ENCODE assay signal across 14 cellular contexts in the genomic region with DNA sequence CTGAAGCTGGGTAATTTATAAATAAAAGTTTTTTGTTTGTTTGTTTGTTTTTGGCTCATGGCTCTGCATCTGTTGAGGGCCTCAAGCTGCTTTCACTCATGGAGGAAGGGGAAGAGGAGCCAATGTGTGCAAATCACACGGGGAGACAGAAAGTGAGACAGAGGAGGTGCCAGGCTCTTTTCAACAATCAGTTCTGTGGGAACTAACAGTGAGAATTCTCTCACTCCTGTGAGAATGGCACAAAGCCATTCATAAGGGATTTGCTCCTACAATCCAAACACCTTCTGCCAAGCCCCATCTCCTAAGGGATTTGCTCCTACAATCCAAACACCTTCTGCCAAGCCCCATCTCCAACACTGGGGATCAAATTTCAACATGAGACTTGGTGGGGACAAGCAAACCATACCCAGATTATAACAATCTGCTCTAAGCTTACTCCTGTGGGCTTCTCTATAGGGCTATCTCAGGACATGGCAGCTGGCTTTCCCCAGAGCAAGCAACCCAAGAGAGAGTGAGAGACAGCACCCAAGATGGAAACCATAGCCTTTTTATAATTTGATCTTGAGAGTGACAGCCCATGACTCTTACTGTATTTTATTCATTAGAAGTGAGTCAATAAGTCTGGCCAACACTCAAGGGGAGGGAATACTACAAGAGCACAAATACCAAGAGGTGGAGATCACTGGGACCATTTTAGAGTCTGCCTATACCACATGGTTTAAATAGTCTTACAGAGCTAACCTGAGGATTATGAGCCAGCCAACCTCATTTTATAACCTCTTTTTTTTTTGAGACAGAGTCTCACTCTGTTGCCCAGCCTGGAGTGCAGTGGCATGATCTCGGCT. TPM values are rescaled to one million over a fixed set of nuclear protein-coding genes. Genes with fewer than 3 reads are reported as not detected.
A peak's percentile ranks its signal among the peaks of the same experiment; 100 is the strongest.
DNase-seq lines count a peak whose midpoint lies in the region; ATAC-seq and TF ChIP-seq lines count a peak whose summit lies in the region.
"Had no signal": no experiment of that assay in that cellular context is flagged by ENCODE, and none has a peak within 500 bp of the region (broad histone marks: within the 10 kb centered on the region; RNA-seq: fewer than 3 reads in every experiment).

No MANE protein-coding gene starts in this region.

- WGBS in esophagus squamous epithelium, 2 donors, result 62 to 71% methylated on average over 2 of the region's 2 CpGs

- H3K27me3 ChIP-seq in left ventricle myocardium inferior (ENCODE audit: low read depth) (no peaks in the 10 kb centered on the region), esophagus squamous epithelium (no peaks in the 10 kb centered on the region)
- H3K27me3 ChIP-seq: right lobe of liver, SJCRH30 had no signal

- DNase-seq in left cardiac atrium (no peak), left ventricle myocardium inferior (no peak), NCI-H524 treated with DMSO at 0.1 percent for 48 hours (lab: John Stamatoyannopoulos, UW) (peak; percentile 85), fibroblast of gingiva (ENCODE audit: low read depth) (peak; percentile 16), stromal cell of bone marrow (ENCODE audit: low read depth) (peak; percentile 73), esophagus squamous epithelium (lab: John Stamatoyannopoulos, UW) (no peak)
- no peak for DNase-seq in naive thymus-derived CD8-positive, alpha-beta T cell
- DNase-seq: activated naive CD8-positive, alpha-beta T cell treated with anti-CD3 and anti-CD28 coated beads, Interleukin-2, amount 50 U/mL, for 24 hours; activated T-cell treated with anti-CD3 and anti-CD28 coated beads, Interleukin-2, amount 50 U/mL, for 48 hours; NCI-H2081; right lobe of liver; SJCRH30; stimulated activated CD4-positive, alpha-beta T cell treated with anti-CD3 and anti-CD28 coated beads, Interleukin-2, amount 100 ng/mL, for 24 hours had no signal

- H3K4me1 Mint-ChIP-seq in naive thymus-derived CD8-positive, alpha-beta T cell, result no peaks in the 10 kb centered on the region
- H3K4me1 Mint-ChIP-seq: activated naive CD8-positive, alpha-beta T cell treated with anti-CD3 and anti-CD28 coated beads, Interleukin-2, amount 50 U/mL, for 24 hours had no signal

- ATAC-seq in left cardiac atrium (peak; percentile 65 to 85), HG03469 (IDR thresholded peaks at IDR 0.05; ENCODE audit: unreplicated experiment) (no peak)
- ATAC-seq in naive thymus-derived CD8-positive, alpha-beta T cell, result no peak
- ATAC-seq: activated naive CD8-positive, alpha-beta T cell treated with anti-CD3 and anti-CD28 coated beads, Interleukin-2, amount 50 U/mL, for 24 hours; right lobe of liver had no signal

- peaks cover 0 to 3% (median 1%) of the 10 kb centered on the region in 3 donors for H3K36me3 Mint-ChIP-seq in naive thymus-derived CD8-positive, alpha-beta T cell

- peaks cover 0 to 19% (median 3%) of the 10 kb centered on the region in 9 donors for H3K9me3 Mint-ChIP-seq in naive thymus-derived CD8-positive, alpha-beta T cell

- no peak for TF ChIP-seq POLR2A in esophagus squamous epithelium (IDR thresholded peaks at IDR 0.05)

- peaks cover 0 to 9% (median 6%) of the 10 kb centered on the region in 5 donors for H3K27me3 Mint-ChIP-seq in naive thymus-derived CD8-positive, alpha-beta T cell
- H3K27me3 Mint-ChIP-seq: activated naive CD8-positive, alpha-beta T cell treated with anti-CD3 and anti-CD28 coated beads, Interleukin-2, amount 50 U/mL, for 24 hours had no signal

- H3K36me3 ChIP-seq in left ventricle myocardium inferior (no peaks in the 10 kb centered on the region), esophagus squamous epithelium (no peaks in the 10 kb centered on the region)
- H3K36me3 ChIP-seq: right lobe of liver, SJCRH30 had no signal

- H3K9me3 ChIP-seq in left ventricle myocardium inferior (replicated peaks) (peaks cover 7% of the 10 kb centered on the region), esophagus squamous epithelium (peaks cover 0 to 7% (median 4%) of the 10 kb centered on the region in 3 donors)
- H3K9me3 ChIP-seq: right lobe of liver, SJCRH30 had no signal

- no peak overlapping the region for H3K27ac Mint-ChIP-seq in naive thymus-derived CD8-positive, alpha-beta T cell
- H3K27ac Mint-ChIP-seq: activated naive CD8-positive, alpha-beta T cell treated with anti-CD3 and anti-CD28 coated beads, Interleukin-2, amount 50 U/mL, for 24 hours had no signal

- H3K4me3 ChIP-seq in left ventricle myocardium inferior (no peak overlapping the region), esophagus squamous epithelium (no peak overlapping the region)
- H3K4me3 ChIP-seq: right lobe of liver, SJCRH30 had no signal

- no peak overlapping the region for H3K27ac ChIP-seq in left ventricle myocardium inferior (replicated peaks)
- no peak overlapping the region for H3K27ac ChIP-seq in esophagus squamous epithelium
- H3K27ac ChIP-seq: right lobe of liver, SJCRH30 had no signal

- H3K4me1 ChIP-seq in left ventricle myocardium inferior (peaks cover 11% of the 10 kb centered on the region), esophagus squamous epithelium (peaks cover 0 to 10% (median 0%) of the 10 kb centered on the region in 3 donors)
- H3K4me1 ChIP-seq: right lobe of liver, SJCRH30 had no signal

- H3K4me3 Mint-ChIP-seq in naive thymus-derived CD8-positive, alpha-beta T cell, result no peak overlapping the region
- H3K4me3 Mint-ChIP-seq: activated naive CD8-positive, alpha-beta T cell treated with anti-CD3 and anti-CD28 coated beads, Interleukin-2, amount 50 U/mL, for 24 hours had no signal

- TF ChIP-seq CTCF in left ventricle myocardium inferior (IDR thresholded peaks at IDR 0.05; ENCODE audit: borderline replicate concordance), result no peak
- TF ChIP-seq CTCF in esophagus squamous epithelium (IDR thresholded peaks at IDR 0.05), result no peak

- POLR2A ChIA-PET in naive thymus-derived CD8-positive, alpha-beta T cell (lab: Charles Lee), result no interaction called here

- intact Hi-C loops in left cardiac atrium (cut with DNase I) (no loop called here), left ventricle myocardium inferior (cut with micrococcal nuclease) (no loop called here), esophagus squamous epithelium (cut with DNase I) (no loop called here)

RNA-seq across cellular contexts. Expression of gene LRRC1, which starts 22.8 kb away (rescaled TPM):
- total RNA-seq in left cardiac atrium (1 to 10 TPM; 3.8 to 4.9 TPM), left ventricle myocardium inferior (2.7 TPM), esophagus squamous epithelium (10 to 100 TPM; 23.2 to 38.5 (median 28.3) TPM)
- total RNA-seq in naive thymus-derived CD8-positive, alpha-beta T cell, result 1 to 10 TPM; 2.5 to 3.8 TPM
- 1 to 10 TPM in 2 of 3 donors, under 1 TPM in 1; 0.73 to 1.7 (median 1.5) TPM for polyA plus RNA-seq in naive thymus-derived CD8-positive, alpha-beta T cell

Comparison
In these comparisons a context has a peak if more than half of its experiments do, and no peak if none do; other contexts are left out.
1. ATAC-seq: peak in left cardiac atrium (2 of 2); none in naive thymus-derived CD8-positive, alpha-beta T cell (0 of 2) and HG03469 (single experiment).
2. DNase-seq: peak in NCI-H524 treated with DMSO at 0.1 percent for 48 hours (single experiment), fibroblast of gingiva (single experiment) and stromal cell of bone marrow (single experiment); none in left cardiac atrium (single experiment), left ventricle myocardium inferior (single experiment), esophagus squamous epithelium (single experiment) and naive thymus-derived CD8-positive, alpha-beta T cell (0 of 10).